Comparison of ENCODE assay signal across 1 cellular context in genomic region chr2:11532434-11533055, GRCh38.
TF ChIP-seq lines count a peak whose summit lies in the region.

No MANE protein-coding gene starts in this region.

TF ChIP-seq in GM23338, 12 proteins besides CTCF, POLR2A, EP300 and RAD21 (continued from another document):
- TF ChIP-seq REST (IDR thresholded peaks at IDR 0.05; ENCODE audit: unreplicated experiment) (no peak), STAT1 (IDR thresholded peaks at IDR 0.05; ENCODE audit: unreplicated experiment) (no peak), EZH2 (IDR thresholded peaks at IDR 0.05; ENCODE audit: low read depth, unreplicated experiment) (no peak), NANOG (IDR thresholded peaks at IDR 0.05; ENCODE audit: borderline replicate concordance) (no peak), CREB1 (CRISPR knock-in tag; IDR thresholded peaks at IDR 0.05; ENCODE audit: low read depth) (no peak), ETS1 (IDR thresholded peaks at IDR 0.05) (no peak), ZNF462 (CRISPR knock-in tag; IDR thresholded peaks at IDR 0.05) (no peak), JUNB (IDR thresholded peaks at IDR 0.05; ENCODE audit: unreplicated experiment) (no peak), ZNF114 (CRISPR knock-in tag; IDR thresholded peaks at IDR 0.05) (no peak), POLR2AphosphoS5 (IDR thresholded peaks at IDR 0.05; ENCODE audit: low read depth) (no peak)
TF ChIP-seq in GM23338: peak in this region for 0.
